In the genomic region with DNA sequence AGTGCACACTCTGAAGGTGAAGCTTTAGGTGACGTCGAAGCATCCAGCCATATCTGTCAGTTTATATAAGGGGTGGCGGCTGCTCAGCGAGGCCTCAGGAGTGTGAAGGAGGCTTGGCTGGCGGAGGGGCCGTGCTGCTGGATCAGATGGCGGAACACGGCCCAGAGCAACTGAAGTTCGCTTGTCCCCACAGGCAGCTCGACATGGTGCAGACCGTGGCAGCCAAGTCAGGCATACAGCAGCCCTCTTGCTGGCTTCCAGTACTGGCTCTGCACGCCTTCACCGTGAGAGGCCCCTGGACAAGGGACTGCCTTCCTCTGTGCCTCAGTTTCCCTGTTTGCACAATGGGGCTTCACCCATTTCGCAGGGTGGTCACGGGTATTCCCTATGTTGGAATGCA, we compare ENCODE assay signal across 17 cellular contexts.
DNase-seq lines count a peak whose midpoint lies in the region; ATAC-seq, FAIRE-seq and TF ChIP-seq lines count a peak whose summit lies in the region.
"Had no signal": no experiment of that assay in that cellular context is flagged by ENCODE, and none has a peak within 500 bp of the region (broad histone marks: within the 10 kb centered on the region; RNA-seq: fewer than 3 reads in every experiment).

No MANE protein-coding gene starts in this region.

- TF ChIP-seq CTCF in bronchial epithelial cell (IDR thresholded peaks at IDR 0.05; ENCODE audit: insufficient read depth, low read length, severe bottlenecking) (no peak), neural progenitor cell (IDR thresholded peaks at IDR 0.05) (no peak)

- H3K4me1 Mint-ChIP-seq in neural progenitor cell: peaks cover 26% of the 10 kb centered on the region

- peaks cover 70% of the 10 kb centered on the region for H3K9me3 ChIP-seq in iPS-18c (ENCODE audit: control insufficient read depth, insufficient read depth, low read length)
- H3K9me3 ChIP-seq in neural progenitor cell (ENCODE audit: low read depth): no peaks in the 10 kb centered on the region

- no peak overlapping the region for H3K4me3 ChIP-seq in bronchial epithelial cell (ENCODE audit: low read depth, low read length)
- H3K4me3 ChIP-seq in iPS-18c (ENCODE audit: insufficient read depth, low read depth, low read length): peak overlapping the region; percentile 16; the same call in 1 of the 2 replicates
- no peak overlapping the region for H3K4me3 ChIP-seq in neural progenitor cell
- H3K4me3 ChIP-seq: GM12878 had no signal

- no peaks in the 10 kb centered on the region for H4K20me1 ChIP-seq in neural progenitor cell (ENCODE audit: low read depth)

- H3K27ac ChIP-seq in neural progenitor cell: no peak overlapping the region

- peaks cover 12% of the 10 kb centered on the region for H3K4me1 ChIP-seq in neural progenitor cell

- H3K27ac Mint-ChIP-seq in neural progenitor cell: peak overlapping the region; percentile 60
- H3K27ac Mint-ChIP-seq: CD8-positive, alpha-beta T cell had no signal

- FAIRE-seq in bronchial epithelial cell (lab: Jason Lieb, UNC): peak; percentile 70
- FAIRE-seq: D721Med, GM12878 had no signal

- no peak overlapping the region for H3K9ac ChIP-seq in neural progenitor cell

- H3F3A ChIP-seq in neural progenitor cell (ENCODE audit: low read depth): no peaks in the 10 kb centered on the region

- peaks cover 10% of the 10 kb centered on the region for H3K27me3 Mint-ChIP-seq in neural progenitor cell (ENCODE audit: insufficient read depth, low read depth)

- no peak for ATAC-seq in GM18511 (IDR thresholded peaks at IDR 0.05; ENCODE audit: unreplicated experiment)
- ATAC-seq: CD8-positive, alpha-beta T cell; GM12878; HCT116 had no signal

- DNase-seq in bronchial epithelial cell (ENCODE audit: low read depth): no peak
- DNase-seq in neural progenitor cell (ENCODE audit: low spot score): no peak
- DNase-seq in NCI-H345 (lab: John Stamatoyannopoulos, UW): no peak
- DNase-seq in NCI-H187 (lab: John Stamatoyannopoulos, UW): no peak
- DNase-seq: C1 segment of cervical spinal cord; CD8-positive, alpha-beta T cell; DMS 273 treated with DMSO at 0.1 percent for 48 hours; DMS79; EL; GDM1; GOT3; H7 had no signal

- H3K36me3 Mint-ChIP-seq in neural progenitor cell: no peaks in the 10 kb centered on the region
- H3K36me3 Mint-ChIP-seq: CD8-positive, alpha-beta T cell had no signal

- no peak overlapping the region for H3K4me3 Mint-ChIP-seq in neural progenitor cell
- H3K4me3 Mint-ChIP-seq: CD8-positive, alpha-beta T cell had no signal

- H3K9me3 Mint-ChIP-seq in neural progenitor cell: no peaks in the 10 kb centered on the region
- H3K9me3 Mint-ChIP-seq: CD8-positive, alpha-beta T cell had no signal

- H3K27me3 ChIP-seq in bronchial epithelial cell (ENCODE audit: control insufficient read depth, insufficient read depth, low read length): no peaks in the 10 kb centered on the region
- peaks cover 27% of the 10 kb centered on the region for H3K27me3 ChIP-seq in neural progenitor cell

- no peaks in the 10 kb centered on the region for H3K79me2 ChIP-seq in neural progenitor cell (ENCODE audit: low read depth)

- H3K4me2 ChIP-seq in neural progenitor cell: no peak overlapping the region

- H3K36me3 ChIP-seq in bronchial epithelial cell (ENCODE audit: control insufficient read depth, insufficient read depth, low read length) (no peaks in the 10 kb centered on the region), neural progenitor cell (no peaks in the 10 kb centered on the region)

- no peak overlapping the region for H2AFZ ChIP-seq in neural progenitor cell (replicated peaks)
